ENCODE assay signal across 26 cellular contexts in genomic region chr4:25976780-25977179, GRCh38.
"Had no signal": no experiment of that assay in that cellular context is flagged by ENCODE, and none has a peak within 500 bp of the region (broad histone marks: within the 10 kb centered on the region; RNA-seq: fewer than 3 reads in every experiment).

No MANE protein-coding gene starts in this region.

- ATAC-seq: activated T-cell treated with anti-CD3 and anti-CD28 coated beads, Interleukin-2, amount 50 U/mL, for 4 hours; activated T-helper 17 cell treated with anti-CD3 and anti-CD28 coated beads, Interleukin-2, amount 50 U/mL, for 72 hours; esophagus mucosa; foreskin keratinocyte; heart right ventricle; left lung; lower lobe of right lung; mucosa of descending colon; natural killer cell treated with Interleukin-12 subunit alpha and Interleukin-12 subunit beta and Interleukin-15 and Interleukin-18, amount 100 ng/mL, for 72 hours had no signal

- H3K36me3 Mint-ChIP-seq: natural killer cell treated with Interleukin-12 subunit alpha and Interleukin-12 subunit beta and Interleukin-15 and Interleukin-18, amount 100 ng/mL, for 72 hours had no signal

- H3K4me3 Mint-ChIP-seq: activated CD4-positive, alpha-beta memory T cell treated with anti-CD3 and anti-CD28 coated beads, Interleukin-2, amount 10 ng/mL, durations not matched to agents 7 days and 5 days; activated CD4-positive, alpha-beta T cell treated with anti-CD3 and anti-CD28 coated beads, Interleukin-2, amount 10 ng/mL, durations not matched to agents 7 days and 5 days; activated T-cell treated with anti-CD3 and anti-CD28 coated beads, Interleukin-2, amount 50 U/mL, for 4 hours; activated T-helper 17 cell treated with anti-CD3 and anti-CD28 coated beads, Interleukin-2, amount 50 U/mL, for 72 hours; natural killer cell treated with Interleukin-12 subunit alpha and Interleukin-12 subunit beta and Interleukin-15 and Interleukin-18, amount 100 ng/mL, for 72 hours; T-helper 1 cell treated with Interleukin-12 subunit alpha and Interleukin-12 subunit beta and Interleukin-4 antibody, amounts not matched to agents 30 μg/mL and 1 μg/mL, for 36 hours had no signal

- DNase-seq: activated CD4-positive, alpha-beta memory T cell treated with anti-CD3 and anti-CD28 coated beads, Interleukin-2, amount 10 ng/mL, durations not matched to agents 7 days and 5 days; activated CD4-positive, alpha-beta T cell treated with anti-CD3 and anti-CD28 coated beads, Interleukin-2, amount 10 ng/mL, durations not matched to agents 7 days and 5 days; activated CD4-positive, CD25-positive, alpha-beta regulatory T cell treated with anti-CD3 and anti-CD28 coated beads, Interleukin-2, amount 50 U/mL, for 72 hours; activated gamma-delta T cell treated with Interleukin-2 at 50 U/mL for 16 hours; activated naive CD4-positive, alpha-beta T cell treated with anti-CD3 and anti-CD28 coated beads, Interleukin-2, amount 50 U/mL, for 16 hours; activated T-cell treated with anti-CD3 and anti-CD28 coated beads, Interleukin-2, amount 50 U/mL, for 4 hours; amniotic stem cell; brain microvascular endothelial cell; foreskin keratinocyte; heart right ventricle; left lung; lower lobe of right lung; mesenchymal stem cell; mucosa of descending colon; ovary; spleen; stimulated activated naive CD4-positive, alpha-beta T cell treated with Interleukin-2 at 50 U/mL for 16 hours; T-helper 9 cell had no signal

- H3K4me3 ChIP-seq: coronary artery, heart right ventricle, left lung, lower lobe of right lung, mucosa of descending colon, ovary, right atrium auricular region, spleen, tibial nerve had no signal

- H3K36me3 ChIP-seq: brain microvascular endothelial cell, heart right ventricle, left lung, lower lobe of right lung, neutrophil, ovary, right atrium auricular region, spleen, tibial nerve had no signal

- H3K27ac Mint-ChIP-seq: activated CD4-positive, alpha-beta memory T cell treated with anti-CD3 and anti-CD28 coated beads, Interleukin-2, amount 10 ng/mL, durations not matched to agents 7 days and 5 days; activated CD4-positive, alpha-beta T cell treated with anti-CD3 and anti-CD28 coated beads, Interleukin-2, amount 10 ng/mL, durations not matched to agents 7 days and 5 days; activated T-helper 17 cell treated with anti-CD3 and anti-CD28 coated beads, Interleukin-2, amount 50 U/mL, for 72 hours; natural killer cell treated with Interleukin-12 subunit alpha and Interleukin-12 subunit beta and Interleukin-15 and Interleukin-18, amount 100 ng/mL, for 72 hours; T-helper 1 cell treated with Interleukin-12 subunit alpha and Interleukin-12 subunit beta and Interleukin-4 antibody, amounts not matched to agents 30 μg/mL and 1 μg/mL, for 36 hours had no signal

- H3K9me3 Mint-ChIP-seq: activated CD4-positive, alpha-beta memory T cell treated with anti-CD3 and anti-CD28 coated beads, Interleukin-2, amount 10 ng/mL, durations not matched to agents 7 days and 5 days; activated CD4-positive, alpha-beta T cell treated with anti-CD3 and anti-CD28 coated beads, Interleukin-2, amount 10 ng/mL, durations not matched to agents 7 days and 5 days; activated T-cell treated with anti-CD3 and anti-CD28 coated beads, Interleukin-2, amount 50 U/mL, for 4 hours; activated T-helper 17 cell treated with anti-CD3 and anti-CD28 coated beads, Interleukin-2, amount 50 U/mL, for 72 hours; natural killer cell treated with Interleukin-12 subunit alpha and Interleukin-12 subunit beta and Interleukin-15 and Interleukin-18, amount 100 ng/mL, for 72 hours; T-helper 1 cell treated with Interleukin-12 subunit alpha and Interleukin-12 subunit beta and Interleukin-4 antibody, amounts not matched to agents 30 μg/mL and 1 μg/mL, for 36 hours had no signal

- H3K4me1 Mint-ChIP-seq: activated CD4-positive, alpha-beta memory T cell treated with anti-CD3 and anti-CD28 coated beads, Interleukin-2, amount 10 ng/mL, durations not matched to agents 7 days and 5 days; activated CD4-positive, alpha-beta T cell treated with anti-CD3 and anti-CD28 coated beads, Interleukin-2, amount 10 ng/mL, durations not matched to agents 7 days and 5 days; activated T-helper 17 cell treated with anti-CD3 and anti-CD28 coated beads, Interleukin-2, amount 50 U/mL, for 72 hours had no signal

- H3K27me3 ChIP-seq: brain microvascular endothelial cell, heart right ventricle, left lung, neutrophil, ovary, right atrium auricular region, spleen, tibial nerve had no signal

- H3K27me3 Mint-ChIP-seq: activated CD4-positive, alpha-beta memory T cell treated with anti-CD3 and anti-CD28 coated beads, Interleukin-2, amount 10 ng/mL, durations not matched to agents 7 days and 5 days; activated T-helper 17 cell treated with anti-CD3 and anti-CD28 coated beads, Interleukin-2, amount 50 U/mL, for 72 hours had no signal
